ENCODE assay signal across 33 cellular contexts in genomic region chr1:175890958-175891357, GRCh38.
"Had no signal": no experiment of that assay in that cellular context is flagged by ENCODE, and none has a peak within 500 bp of the region (broad histone marks: within the 10 kb centered on the region; RNA-seq: fewer than 3 reads in every experiment).

No MANE protein-coding gene starts in this region.

- ATAC-seq: activated CD4-positive, CD25-positive, alpha-beta regulatory T cell treated with anti-CD3 and anti-CD28 coated beads, Interleukin-2, amount 50 U/mL, for 24 hours; activated CD8-positive, alpha-beta T cell treated with anti-CD3 and anti-CD28 coated beads for 36 hours; activated naive CD8-positive, alpha-beta T cell treated with anti-CD3 and anti-CD28 coated beads, Interleukin-2, amount 50 U/mL, for 24 hours; body of pancreas; foreskin keratinocyte; gastrocnemius medialis; heart right ventricle; T-helper 17 cell had no signal

- H3K36me3 Mint-ChIP-seq: activated naive CD4-positive, alpha-beta T cell treated with anti-CD3 and anti-CD28 coated beads, Interleukin-2, amount 50 U/mL, for 24 hours had no signal

- H3K4me1 Mint-ChIP-seq: activated B cell treated with CpG ODN at 0.5 μM for 24 hours; activated naive CD4-positive, alpha-beta T cell treated with anti-CD3 and anti-CD28 coated beads, Interleukin-2, amount 50 U/mL, for 24 hours; activated naive CD8-positive, alpha-beta T cell treated with anti-CD3 and anti-CD28 coated beads for 36 hours; activated naive CD8-positive, alpha-beta T cell treated with anti-CD3 and anti-CD28 coated beads, Interleukin-2, amount 50 U/mL, for 24 hours; T-helper 17 cell had no signal

- H3K9me3 ChIP-seq: adrenal gland, body of pancreas, colonic mucosa, esophagus muscularis mucosa, gastrocnemius medialis had no signal

- H3K27ac ChIP-seq: adrenal gland, body of pancreas, colonic mucosa, esophagus muscularis mucosa, foreskin keratinocyte, gastrocnemius medialis, heart right ventricle, WERI-Rb-1 had no signal

- H3K4me1 ChIP-seq: adrenal gland, body of pancreas, colonic mucosa, foreskin keratinocyte, gastrocnemius medialis had no signal

- H3K4me3 Mint-ChIP-seq: activated B cell treated with CpG ODN at 0.5 μM for 24 hours; activated CD8-positive, alpha-beta T cell treated with anti-CD3 and anti-CD28 coated beads for 36 hours; activated naive CD4-positive, alpha-beta T cell treated with anti-CD3 and anti-CD28 coated beads for 36 hours; activated naive CD4-positive, alpha-beta T cell treated with anti-CD3 and anti-CD28 coated beads, Interleukin-2, amount 50 U/mL, for 24 hours; activated naive CD8-positive, alpha-beta T cell treated with anti-CD3 and anti-CD28 coated beads for 36 hours; activated naive CD8-positive, alpha-beta T cell treated with anti-CD3 and anti-CD28 coated beads, Interleukin-2, amount 50 U/mL, for 24 hours; activated T-helper 1 cell treated with anti-CD3 and anti-CD28 coated beads, Interleukin-12 subunit alpha, Interleukin-12 subunit beta, Interleukin-2, Interleukin-4 antibody, amounts not matched to agents 30 ng/mL and 10 ng/mL and 1 ng/mL, durations not matched to agents 14 hours and 24 hours and 36 hours; T-helper 17 cell; T-helper 2 cell treated with Interferon-gamma antibody and Interleukin-4, amounts not matched to agents 5 μg/mL and 100 μg/mL, for 36 hours had no signal

- DNase-seq: activated B cell treated with CpG ODN at 0.5 μM for 24 hours; activated CD4-positive, alpha-beta T cell treated with anti-CD3 and anti-CD28 coated beads for 48 hours; activated CD4-positive, alpha-beta T cell treated with anti-CD3 and anti-CD28 coated beads, Interleukin-2, amount 50 U/mL, for 1 hour; activated CD4-positive, alpha-beta T cell treated with anti-CD3 and anti-CD28 coated beads, Interleukin-2, amount 50 U/mL, for 48 hours; activated CD8-positive, alpha-beta T cell treated with anti-CD3 and anti-CD28 coated beads for 36 hours; activated effector memory CD4-positive, alpha-beta T cell treated with anti-CD3 and anti-CD28 coated beads, Interleukin-2, amount 50 U/mL, for 16 hours; activated naive CD4-positive, alpha-beta T cell treated with anti-CD3 and anti-CD28 coated beads for 36 hours; activated naive CD8-positive, alpha-beta T cell treated with anti-CD3 and anti-CD28 coated beads for 36 hours; activated naive CD8-positive, alpha-beta T cell treated with anti-CD3 and anti-CD28 coated beads, Interleukin-2, amount 50 U/mL, for 24 hours; activated T-cell treated with anti-CD3 and anti-CD28 coated beads, Interleukin-2, amount 50 U/mL, for 1 hour; activated T-cell treated with anti-CD3 and anti-CD28 coated beads, Interleukin-2, amount 50 U/mL, for 48 hours; adrenal gland; amygdala; aorta; body of pancreas; central memory CD4-positive, alpha-beta T cell; cerebellar nuclear complex; colonic mucosa; effector memory CD4-positive, alpha-beta T cell; erythroblast; foreskin keratinocyte; gastrocnemius medialis; heart right ventricle; T-helper 1 cell; T-helper 17 cell; T1000; WERI-Rb-1 had no signal

- H3K36me3 ChIP-seq: adrenal gland, colonic mucosa, esophagus muscularis mucosa, gastrocnemius medialis, heart right ventricle, WERI-Rb-1 had no signal

- H3K27me3 Mint-ChIP-seq: activated CD8-positive, alpha-beta T cell treated with anti-CD3 and anti-CD28 coated beads for 36 hours; activated naive CD4-positive, alpha-beta T cell treated with anti-CD3 and anti-CD28 coated beads, Interleukin-2, amount 50 U/mL, for 24 hours; activated naive CD8-positive, alpha-beta T cell treated with anti-CD3 and anti-CD28 coated beads for 36 hours had no signal

- H3K27me3 ChIP-seq: adrenal gland, body of pancreas, colonic mucosa, esophagus muscularis mucosa, foreskin keratinocyte, gastrocnemius medialis, heart right ventricle had no signal

- H3K9me3 Mint-ChIP-seq: activated CD8-positive, alpha-beta T cell treated with anti-CD3 and anti-CD28 coated beads for 36 hours; activated naive CD4-positive, alpha-beta T cell treated with anti-CD3 and anti-CD28 coated beads for 36 hours; activated naive CD4-positive, alpha-beta T cell treated with anti-CD3 and anti-CD28 coated beads, Interleukin-2, amount 50 U/mL, for 24 hours; activated naive CD8-positive, alpha-beta T cell treated with anti-CD3 and anti-CD28 coated beads for 36 hours; activated naive CD8-positive, alpha-beta T cell treated with anti-CD3 and anti-CD28 coated beads, Interleukin-2, amount 50 U/mL, for 24 hours; activated T-helper 2 cell treated with anti-CD3 and anti-CD28 coated beads, Interferon-gamma antibody, Interleukin-2, Interleukin-4, amounts not matched to agents 10 μg/mL and 5 μg/mL and 100 μg/mL, durations not matched to agents 14 hours and 24 hours and 36 hours; T-helper 2 cell treated with Interferon-gamma antibody and Interleukin-4, amounts not matched to agents 5 μg/mL and 100 μg/mL, for 36 hours had no signal

- H3K4me3 ChIP-seq: adrenal gland, body of pancreas, colonic mucosa, esophagus muscularis mucosa, gastrocnemius medialis, heart right ventricle had no signal

- H3K27ac Mint-ChIP-seq: activated B cell treated with CpG ODN at 0.5 μM for 24 hours; activated CD8-positive, alpha-beta T cell treated with anti-CD3 and anti-CD28 coated beads for 36 hours; activated naive CD4-positive, alpha-beta T cell treated with anti-CD3 and anti-CD28 coated beads for 36 hours; activated naive CD4-positive, alpha-beta T cell treated with anti-CD3 and anti-CD28 coated beads, Interleukin-2, amount 50 U/mL, for 24 hours; activated naive CD8-positive, alpha-beta T cell treated with anti-CD3 and anti-CD28 coated beads for 36 hours; activated naive CD8-positive, alpha-beta T cell treated with anti-CD3 and anti-CD28 coated beads, Interleukin-2, amount 50 U/mL, for 24 hours; activated T-helper 1 cell treated with anti-CD3 and anti-CD28 coated beads, Interleukin-12 subunit alpha, Interleukin-12 subunit beta, Interleukin-2, Interleukin-4 antibody, amounts not matched to agents 30 ng/mL and 10 ng/mL and 1 ng/mL, durations not matched to agents 14 hours and 24 hours and 36 hours; activated T-helper 2 cell treated with anti-CD3 and anti-CD28 coated beads, Interferon-gamma antibody, Interleukin-2, Interleukin-4, amounts not matched to agents 10 μg/mL and 5 μg/mL and 100 μg/mL, durations not matched to agents 14 hours and 24 hours and 36 hours; T-helper 17 cell; T-helper 2 cell treated with Interferon-gamma antibody and Interleukin-4, amounts not matched to agents 5 μg/mL and 100 μg/mL, for 36 hours had no signal
